Comparison of ENCODE assay signal across 8 cellular contexts in the genomic region with DNA sequence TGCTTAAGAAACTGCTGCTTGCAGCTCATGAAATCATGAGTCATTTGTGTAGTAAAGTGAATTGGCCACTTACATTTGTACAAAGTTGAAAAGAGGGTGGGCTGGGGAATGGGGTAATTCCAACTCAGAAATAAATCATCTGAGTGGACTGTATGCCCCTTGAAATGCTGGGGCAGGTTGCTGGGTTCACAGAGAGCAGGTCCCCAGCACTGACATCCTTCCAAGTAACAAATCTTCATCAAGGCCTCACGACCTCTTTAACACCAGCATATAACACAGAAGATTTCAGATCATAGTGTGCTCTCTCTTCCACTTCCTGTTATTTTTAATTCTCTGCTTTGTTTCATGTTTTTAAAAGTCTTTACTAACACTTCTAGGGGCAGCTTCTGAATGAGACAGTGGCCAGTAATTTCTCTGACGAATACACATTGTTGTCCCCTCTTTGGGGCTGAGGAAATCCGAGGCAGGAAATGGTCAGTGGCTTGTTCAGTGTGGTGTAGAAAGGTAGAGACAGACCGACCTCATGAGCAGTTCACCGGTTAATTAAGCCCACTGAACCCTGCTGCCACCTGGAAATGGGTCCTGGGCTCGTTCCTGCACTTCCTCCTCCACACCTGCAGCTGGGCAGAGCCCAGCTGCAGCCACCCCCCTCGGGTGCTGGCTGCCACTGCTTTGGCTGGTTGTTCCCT.
DNase-seq lines count a peak whose midpoint lies in the region; ATAC-seq, FAIRE-seq and TF ChIP-seq lines count a peak whose summit lies in the region.

No MANE protein-coding gene starts in this region.

- no peak overlapping the region for H3K4ac ChIP-seq in neuronal stem cell (ENCODE audit: low read length)

- no peak overlapping the region for H4K91ac ChIP-seq in neuronal stem cell (ENCODE audit: low read depth, low read length, poor library complexity)

- H3K27ac Mint-ChIP-seq in osteocyte (ENCODE audit: unreplicated experiment), result peak overlapping the region; percentile 85

- H2AFZ ChIP-seq in neuronal stem cell (ENCODE audit: low read length), result no peak overlapping the region

- no peak overlapping the region for H2BK12ac ChIP-seq in neuronal stem cell (ENCODE audit: low read length)

- no peak overlapping the region for H2BK120ac ChIP-seq in neuronal stem cell (ENCODE audit: low read depth, low read length)

- H3K9ac ChIP-seq in neuronal stem cell (ENCODE audit: low read depth, low read length, poor library complexity), result no peak overlapping the region

- peak overlapping the region; percentile 1 for H3K4me3 ChIP-seq in effector memory CD4-positive, alpha-beta T cell (ENCODE audit: insufficient read depth, low read depth, low read length, poor library complexity, severe bottlenecking)
- no peak overlapping the region for H3K4me3 ChIP-seq in neuronal stem cell (ENCODE audit: low read length in 2 of 2)

- H3K27me3 Mint-ChIP-seq in osteocyte (ENCODE audit: unreplicated experiment), result no peaks in the 10 kb centered on the region

- H2BK15ac ChIP-seq in neuronal stem cell (ENCODE audit: low read length), result no peak overlapping the region

- no peaks in the 10 kb centered on the region for H3K36me3 Mint-ChIP-seq in osteocyte (ENCODE audit: unreplicated experiment)

- no peaks in the 10 kb centered on the region for H3K9me3 Mint-ChIP-seq in osteocyte (ENCODE audit: unreplicated experiment)

- no peak overlapping the region for H3K4me3 Mint-ChIP-seq in osteocyte (ENCODE audit: unreplicated experiment)

- no peak overlapping the region for H2AK5ac ChIP-seq in neuronal stem cell (ENCODE audit: low read depth, low read length)

- H3K79me1 ChIP-seq in neuronal stem cell (ENCODE audit: low read depth, low read length), result no peaks in the 10 kb centered on the region

- H3K18ac ChIP-seq in neuronal stem cell (ENCODE audit: low read length), result no peak overlapping the region

- H3K9me3 ChIP-seq in effector memory CD4-positive, alpha-beta T cell (ENCODE audit: control insufficient read depth, low read length), result no peaks in the 10 kb centered on the region
- H3K9me3 ChIP-seq in neuronal stem cell (replicated peaks in 1 of 2; ENCODE audit: control insufficient read depth in 2 of 2, insufficient read depth in 1 of 2, low read depth in 1 of 2, low read length in 2 of 2), result no peaks in the 10 kb centered on the region

- no peak overlapping the region for H2BK5ac ChIP-seq in neuronal stem cell (ENCODE audit: low read length)

- DNase-seq in activated CD4-positive, alpha-beta T cell treated with anti-CD3 and anti-CD28 coated beads for 48 hours, result peak; percentile 24
- DNase-seq in activated CD4-positive, alpha-beta T cell treated with anti-CD3 and anti-CD28 coated beads for 1 hour, result no peak
- DNase-seq in RCC 7860 (ENCODE audit: low spot score), result peak; percentile 65
- peak in 1 of 3 donors; percentile 7 for DNase-seq in effector memory CD4-positive, alpha-beta T cell
- no peak for DNase-seq in osteocyte (ENCODE audit: extremely low spot score, unreplicated experiment)
- no peak for DNase-seq in NCI-H1694 treated with DMSO at 0.1 percent for 48 hours (lab: John Stamatoyannopoulos, UW)
- no peak for DNase-seq in neuronal stem cell (ENCODE audit: low spot score)

- peaks cover 76% of the 10 kb centered on the region for H3K4me1 Mint-ChIP-seq in osteocyte (ENCODE audit: unreplicated experiment)

- no peak overlapping the region for H3K4me2 ChIP-seq in neuronal stem cell (ENCODE audit: insufficient read depth, low read length, poor library complexity, severe bottlenecking)

- H3K23ac ChIP-seq in neuronal stem cell (ENCODE audit: low read depth, low read length, poor library complexity), result no peak overlapping the region

- no peak for TF ChIP-seq CTCF in osteocyte (IDR thresholded peaks at IDR 0.05)

- FAIRE-seq in RCC 7860 (lab: Jason Lieb, UNC), result peak; percentile 40

- H3K4me1 ChIP-seq in effector memory CD4-positive, alpha-beta T cell (ENCODE audit: control insufficient read depth, insufficient read depth, low read length, poor library complexity, severe bottlenecking), result peaks cover 68% of the 10 kb centered on the region
- peaks cover 8 to 17% of the 10 kb centered on the region in 2 donors for H3K4me1 ChIP-seq in neuronal stem cell (ENCODE audit: control insufficient read depth in 2 of 2, insufficient read depth in 1 of 2, low read depth in 1 of 2, low read length in 2 of 2)

- no peaks in the 10 kb centered on the region for H3K36me3 ChIP-seq in effector memory CD4-positive, alpha-beta T cell (ENCODE audit: control insufficient read depth, insufficient read depth, low read length)
- H3K36me3 ChIP-seq in neuronal stem cell (replicated peaks in 1 of 2; ENCODE audit: control insufficient read depth in 2 of 2, insufficient read depth in 2 of 2, low read length in 2 of 2), result no peaks in the 10 kb centered on the region

- peak overlapping the region; percentile 63 for H3K27ac ChIP-seq in effector memory CD4-positive, alpha-beta T cell (ENCODE audit: insufficient read depth, low read length, poor library complexity, severe bottlenecking)
- no peak overlapping the region for H3K27ac ChIP-seq in neuronal stem cell (replicated peaks; ENCODE audit: low read length)

- no peak overlapping the region for H4K8ac ChIP-seq in neuronal stem cell (ENCODE audit: low read depth, low read length)

- no CpG with 5 or more reads among the region's 7 CpGs for WGBS in neuronal stem cell (ENCODE audit: extremely low coverage in 2 of 2, insufficient read length in 2 of 2, insufficient replicate concordance in 1 of 2), 2 donors

- peak; percentile 72 for ATAC-seq in HG02852 (IDR thresholded peaks at IDR 0.05; ENCODE audit: unreplicated experiment)

- H3K27me3 ChIP-seq in effector memory CD4-positive, alpha-beta T cell (replicated peaks; ENCODE audit: control insufficient read depth, insufficient read depth, low read length, poor library complexity, severe bottlenecking), result no peaks in the 10 kb centered on the region
- no peaks in the 10 kb centered on the region for H3K27me3 ChIP-seq in neuronal stem cell (ENCODE audit: control insufficient read depth in 3 of 3, insufficient read depth in 3 of 3, low read depth in 1 of 3, low read length in 3 of 3)

- H3K14ac ChIP-seq in neuronal stem cell (ENCODE audit: low read length), result no peak overlapping the region

Comparison
In these comparisons a context has a peak if more than half of its experiments do, and no peak if none do; other contexts are left out.
1. DNase-seq: peak in activated CD4-positive, alpha-beta T cell treated with anti-CD3 and anti-CD28 coated beads for 48 hours (single experiment) and RCC 7860 (single experiment); none in activated CD4-positive, alpha-beta T cell treated with anti-CD3 and anti-CD28 coated beads for 1 hour (single experiment), osteocyte (single experiment), NCI-H1694 treated with DMSO at 0.1 percent for 48 hours (single experiment) and neuronal stem cell (single experiment).